10 cellular contexts compared by ENCODE assay signal in genomic region chr7:112084506-112084905, GRCh38.
DNase-seq lines count a peak whose midpoint lies in the region; ATAC-seq, FAIRE-seq and TF ChIP-seq lines count a peak whose summit lies in the region.
"Had no signal": no experiment of that assay in that cellular context is flagged by ENCODE, and none has a peak within 500 bp of the region (broad histone marks: within the 10 kb centered on the region; RNA-seq: fewer than 3 reads in every experiment).

No MANE protein-coding gene starts in this region.

- TF ChIP-seq CTCF in astrocyte (IDR thresholded peaks at IDR 0.05; ENCODE audit: insufficient read depth, low read depth, low read length) (no peak), osteocyte (IDR thresholded peaks at IDR 0.05) (no peak)

- H3K27ac ChIP-seq in astrocyte (ENCODE audit: low read depth, low read length): no peak overlapping the region
- H3K27ac ChIP-seq: HL-60 had no signal

- no peak overlapping the region for H3K4me3 Mint-ChIP-seq in astrocyte (ENCODE audit: unreplicated experiment)
- H3K4me3 Mint-ChIP-seq in osteocyte (ENCODE audit: unreplicated experiment): peak overlapping the region; percentile 46
- H3K4me3 Mint-ChIP-seq in activated CD4-positive, alpha-beta memory T cell treated with anti-CD3 and anti-CD28 coated beads for 36 hours: no peak overlapping the region
- H3K4me3 Mint-ChIP-seq: activated CD4-positive, alpha-beta T cell treated with anti-CD3 and anti-CD28 coated beads, Interleukin-2, amount 10 ng/mL, durations not matched to agents 7 days and 5 days had no signal

- POLR2A ChIA-PET in activated CD4-positive, alpha-beta memory T cell treated with anti-CD3 and anti-CD28 coated beads for 36 hours (lab: Charles Lee): no interaction called here

- H3K27ac Mint-ChIP-seq in astrocyte (ENCODE audit: unreplicated experiment): peak overlapping the region; percentile 70
- peak overlapping the region; percentile 86 for H3K27ac Mint-ChIP-seq in osteocyte (ENCODE audit: unreplicated experiment)
- no peak overlapping the region for H3K27ac Mint-ChIP-seq in activated CD4-positive, alpha-beta memory T cell treated with anti-CD3 and anti-CD28 coated beads for 36 hours
- H3K27ac Mint-ChIP-seq: activated CD4-positive, alpha-beta T cell treated with anti-CD3 and anti-CD28 coated beads, Interleukin-2, amount 10 ng/mL, durations not matched to agents 7 days and 5 days had no signal

- H3K9ac ChIP-seq in astrocyte (ENCODE audit: low read length): peak overlapping the region; percentile 31

- peaks cover 49% of the 10 kb centered on the region for H3K4me1 Mint-ChIP-seq in astrocyte (ENCODE audit: low read depth, unreplicated experiment)
- H3K4me1 Mint-ChIP-seq in osteocyte (ENCODE audit: unreplicated experiment): peaks cover 73% of the 10 kb centered on the region
- peaks cover 7% of the 10 kb centered on the region for H3K4me1 Mint-ChIP-seq in activated CD4-positive, alpha-beta memory T cell treated with anti-CD3 and anti-CD28 coated beads for 36 hours (ENCODE audit: low read depth)

- no peak overlapping the region for H2AFZ ChIP-seq in astrocyte (ENCODE audit: low read depth, low read length)

- no peak overlapping the region for H3K4me3 ChIP-seq in astrocyte (ENCODE audit: insufficient read depth, low read depth, low read length)

- H3K4me1 ChIP-seq in astrocyte (ENCODE audit: insufficient read depth, low read length): peaks cover 13% of the 10 kb centered on the region

- no peaks in the 10 kb centered on the region for H3K9me3 ChIP-seq in astrocyte (ENCODE audit: insufficient read depth, low read depth, low read length)

- H4K20me1 ChIP-seq in astrocyte (ENCODE audit: insufficient read depth, low read length): no peaks in the 10 kb centered on the region

- CTCF ChIA-PET in activated CD4-positive, alpha-beta memory T cell treated with anti-CD3 and anti-CD28 coated beads for 36 hours (lab: Charles Lee): no interaction called here

- H3K27me3 ChIP-seq in astrocyte (ENCODE audit: insufficient read depth, low read length): no peaks in the 10 kb centered on the region

- H3K4me2 ChIP-seq in astrocyte (ENCODE audit: low read length): peak overlapping the region; percentile 12

- H3K27me3 Mint-ChIP-seq in astrocyte (ENCODE audit: low read depth, unreplicated experiment) (no peaks in the 10 kb centered on the region), osteocyte (ENCODE audit: unreplicated experiment) (no peaks in the 10 kb centered on the region)
- peaks cover 14% of the 10 kb centered on the region for H3K27me3 Mint-ChIP-seq in activated CD4-positive, alpha-beta memory T cell treated with anti-CD3 and anti-CD28 coated beads for 36 hours

- no peaks in the 10 kb centered on the region for H3K9me3 Mint-ChIP-seq in astrocyte (ENCODE audit: unreplicated experiment)
- H3K9me3 Mint-ChIP-seq in osteocyte (ENCODE audit: unreplicated experiment): no peaks in the 10 kb centered on the region
- H3K9me3 Mint-ChIP-seq in activated CD4-positive, alpha-beta memory T cell treated with anti-CD3 and anti-CD28 coated beads for 36 hours: no peaks in the 10 kb centered on the region
- H3K9me3 Mint-ChIP-seq: activated CD4-positive, alpha-beta T cell treated with anti-CD3 and anti-CD28 coated beads, Interleukin-2, amount 10 ng/mL, durations not matched to agents 7 days and 5 days had no signal

- no peaks in the 10 kb centered on the region for H3K36me3 Mint-ChIP-seq in astrocyte (ENCODE audit: low read depth, unreplicated experiment)
- H3K36me3 Mint-ChIP-seq in osteocyte (ENCODE audit: unreplicated experiment): no peaks in the 10 kb centered on the region
- no peaks in the 10 kb centered on the region for H3K36me3 Mint-ChIP-seq in activated CD4-positive, alpha-beta memory T cell treated with anti-CD3 and anti-CD28 coated beads for 36 hours

- no peaks in the 10 kb centered on the region for H3K36me3 ChIP-seq in astrocyte (ENCODE audit: insufficient read depth, low read length)

- H3K79me2 ChIP-seq in astrocyte (ENCODE audit: insufficient read depth, low read length): peaks cover 4% of the 10 kb centered on the region

- DNase-seq in astrocyte (ENCODE audit: low read depth) (no peak), osteocyte (ENCODE audit: extremely low spot score, unreplicated experiment) (no peak), NCI-H1417 treated with DMSO at 0.1 percent for 48 hours (lab: John Stamatoyannopoulos, UW) (no peak), NCI-H187 (lab: John Stamatoyannopoulos, UW) (no peak)
- no peak for DNase-seq in stimulated activated CD4-positive, alpha-beta T cell treated with anti-CD3 and anti-CD28 coated beads, Interleukin-12 subunit alpha, Interleukin-12 subunit beta, amount 100 ng/mL, for 4 hours
- DNase-seq in activated CD4-positive, alpha-beta memory T cell treated with anti-CD3 and anti-CD28 coated beads for 36 hours: no peak
- DNase-seq: activated CD4-positive, alpha-beta T cell treated with anti-CD3 and anti-CD28 coated beads, Interleukin-2, amount 10 ng/mL, durations not matched to agents 7 days and 5 days had no signal

- no peak for FAIRE-seq in astrocyte (lab: Jason Lieb, UNC)

- ATAC-seq in GM18870 (IDR thresholded peaks at IDR 0.05; ENCODE audit: unreplicated experiment) (peak; percentile 54), HG02798 (IDR thresholded peaks at IDR 0.05; ENCODE audit: poor library complexity, unreplicated experiment) (peak; percentile 58)

- intact Hi-C loops in activated CD4-positive, alpha-beta memory T cell treated with anti-CD3 and anti-CD28 coated beads for 36 hours (cut with micrococcal nuclease): loop anchor here (10.0 kb wide), 1 partner anchor 310 kb away; no protein-coding TSS in a partner anchor
